Comparison of ENCODE assay signal across 17 cellular contexts in genomic region chr12:120651821-120652220, GRCh38. TPM values are rescaled to one million over a fixed set of nuclear protein-coding genes. Genes with fewer than 3 reads are reported as not detected.
DNase-seq lines count a peak whose midpoint lies in the region; ATAC-seq and TF ChIP-seq lines count a peak whose summit lies in the region.
"Had no signal": no experiment of that assay in that cellular context is flagged by ENCODE, and none has a peak within 500 bp of the region (broad histone marks: within the 10 kb centered on the region; RNA-seq: fewer than 3 reads in every experiment).

No MANE protein-coding gene starts in this region.

- H3K36me3 Mint-ChIP-seq in WTC11: no peaks in the 10 kb centered on the region
- H3K36me3 Mint-ChIP-seq: natural killer cell treated with Interleukin-12 subunit alpha and Interleukin-12 subunit beta and Interleukin-15 and Interleukin-18, amount 100 ng/mL, for 72 hours had no signal

- intact Hi-C loops in heart left ventricle (cut with DNase I) (loop anchor here in 4 of 10 donors (5.0 kb wide), 1 partner anchor 35 kb away; the partner anchor contains the start of gene MLEC (in 4 of the 4)), transverse colon (cut with DNase I; ENCODE audit: low total_unique reads) (no loop called here)

- H3K9me3 Mint-ChIP-seq in WTC11: no peaks in the 10 kb centered on the region
- H3K9me3 Mint-ChIP-seq: natural killer cell treated with Interleukin-12 subunit alpha and Interleukin-12 subunit beta and Interleukin-15 and Interleukin-18, amount 100 ng/mL, for 72 hours had no signal

- peaks cover 43% of the 10 kb centered on the region for H3K4me1 Mint-ChIP-seq in WTC11

- H3K36me3 ChIP-seq in heart left ventricle (no peaks in the 10 kb centered on the region), right atrium auricular region (no peaks in the 10 kb centered on the region), transverse colon (no peaks in the 10 kb centered on the region)
- H3K36me3 ChIP-seq: colonic mucosa had no signal

- TF ChIP-seq CTCF in heart left ventricle (IDR thresholded peaks at IDR 0.05): no peak
- no peak for TF ChIP-seq CTCF in right atrium auricular region (IDR thresholded peaks at IDR 0.05)
- no peak for TF ChIP-seq CTCF in WTC11 (IDR thresholded peaks at IDR 0.05)
- TF ChIP-seq CTCF in transverse colon (IDR thresholded peaks at IDR 0.05): no peak

- H3K4me3 Mint-ChIP-seq in WTC11: no peak overlapping the region
- H3K4me3 Mint-ChIP-seq: natural killer cell treated with Interleukin-12 subunit alpha and Interleukin-12 subunit beta and Interleukin-15 and Interleukin-18, amount 100 ng/mL, for 72 hours had no signal

- no peaks in the 10 kb centered on the region for H3K9me3 ChIP-seq in heart left ventricle
- no peaks in the 10 kb centered on the region for H3K9me3 ChIP-seq in right atrium auricular region
- no peaks in the 10 kb centered on the region for H3K9me3 ChIP-seq in transverse colon
- H3K9me3 ChIP-seq: colonic mucosa had no signal

- no peak for DNase-seq in heart left ventricle
- no peak for DNase-seq in right atrium auricular region (ENCODE audit: low spot score)
- no peak for DNase-seq in WTC11 (ENCODE audit: low spot score)
- DNase-seq in fibroblast of the conjunctiva (ENCODE audit: low read depth): peak; percentile 12
- DNase-seq in transverse colon: no peak
- no peak for DNase-seq in NK-92 (lab: John Stamatoyannopoulos, UW; ENCODE audit: unreplicated experiment)
- DNase-seq in KBM-7: no peak
- no peak for DNase-seq in A172 (ENCODE audit: low spot score)
- DNase-seq: activated CD4-positive, alpha-beta T cell treated with anti-CD3 and anti-CD28 coated beads for 48 hours; colonic mucosa; COR-L47; NCI-H1048; Right ventricle myocardium superior had no signal

- CTCF ChIA-PET in WTC11 (lab: Charles Lee): interaction anchor here (1.1 to 1.7 kb wide), 3 partner anchors 11 to 58 kb away, joined by 4 to 8 read pairs (median 6); partner anchors contain the start of genes CABP1 and UNC119B

- no peaks in the 10 kb centered on the region; the same call in 1 of the 2 replicates for H3K27me3 Mint-ChIP-seq in WTC11 (ENCODE audit: low read depth)

- POLR2A ChIA-PET in WTC11 (lab: Charles Lee): interaction anchor here (0.6 to 0.7 kb wide), 2 partner anchors 70 to 746 kb away, joined by 3 to 4 read pairs; partner anchors contain the start of gene POP5

- in situ Hi-C loops in transverse colon (cut with MboI; ENCODE audit: low pct_ligation_motif_present in 1 of 4, low pct_unique_long_range_greater_than_20kb in 1 of 4, low sequenced_read_pairs in 3 of 4) (no loop called here), KBM-7 (cut with MboI; ENCODE audit: low pct_unique_long_range_greater_than_20kb, low sequenced_read_pairs) (no loop called here)

- H3K4me1 ChIP-seq in heart left ventricle (peaks cover 0 to 68% (median 41%) of the 10 kb centered on the region in 12 donors), right atrium auricular region (peaks cover 0 to 61% of the 10 kb centered on the region in 2 donors), transverse colon (peaks cover 0 to 19% (median 13%) of the 10 kb centered on the region in 4 donors)
- H3K4me1 ChIP-seq: colonic mucosa had no signal

- no peak for TF ChIP-seq EP300 in transverse colon (IDR thresholded peaks at IDR 0.05; ENCODE audit: low read depth)

- ATAC-seq in heart left ventricle: no peak
- ATAC-seq in WTC11: no peak
- ATAC-seq: natural killer cell treated with Interleukin-12 subunit alpha and Interleukin-12 subunit beta and Interleukin-15 and Interleukin-18, amount 100 ng/mL, for 72 hours had no signal

- TF ChIP-seq POLR2A in heart left ventricle (IDR thresholded peaks at IDR 0.05): no peak
- no peak for TF ChIP-seq POLR2A in transverse colon (IDR thresholded peaks at IDR 0.05)

- peak overlapping the region; percentile 3; the same call in 1 of the 2 replicates for H3K27ac Mint-ChIP-seq in WTC11
- H3K27ac Mint-ChIP-seq: natural killer cell treated with Interleukin-12 subunit alpha and Interleukin-12 subunit beta and Interleukin-15 and Interleukin-18, amount 100 ng/mL, for 72 hours had no signal

- H3K4me3 ChIP-seq in heart left ventricle (peak overlapping the region in 9 of 12 donors; percentile 32 to 61 (median 47)), right atrium auricular region (no peak overlapping the region), transverse colon (no peak overlapping the region)
- H3K4me3 ChIP-seq: colonic mucosa had no signal

- WGBS in heart left ventricle, 4 donors: 45 to 71% (median 64%) methylated on average over 5 of the region's 5 CpGs
- WGBS in transverse colon (ENCODE audit: low coverage in 1 of 2), 2 donors: 62 to 75% methylated on average over 5 of the region's 5 CpGs

- H3K27me3 ChIP-seq in heart left ventricle: peaks cover 0 to 5% (median 0%) of the 10 kb centered on the region in 9 donors
- H3K27me3 ChIP-seq in right atrium auricular region: no peaks in the 10 kb centered on the region
- H3K27me3 ChIP-seq in transverse colon: no peaks in the 10 kb centered on the region
- H3K27me3 ChIP-seq: colonic mucosa had no signal

- peak overlapping the region in 11 of 12 donors; percentile 3 to 85 (median 67) for H3K27ac ChIP-seq in heart left ventricle
- peak overlapping the region in 1 of 2 donors; percentile 75 for H3K27ac ChIP-seq in right atrium auricular region
- peak overlapping the region in 3 of 4 donors; percentile 20 to 65 (median 31) for H3K27ac ChIP-seq in transverse colon
- H3K27ac ChIP-seq: colonic mucosa had no signal

TF ChIP-seq in WTC11, 78 proteins besides CTCF, POLR2A, EP300 and RAD21:
- TF ChIP-seq, protein P1, sequence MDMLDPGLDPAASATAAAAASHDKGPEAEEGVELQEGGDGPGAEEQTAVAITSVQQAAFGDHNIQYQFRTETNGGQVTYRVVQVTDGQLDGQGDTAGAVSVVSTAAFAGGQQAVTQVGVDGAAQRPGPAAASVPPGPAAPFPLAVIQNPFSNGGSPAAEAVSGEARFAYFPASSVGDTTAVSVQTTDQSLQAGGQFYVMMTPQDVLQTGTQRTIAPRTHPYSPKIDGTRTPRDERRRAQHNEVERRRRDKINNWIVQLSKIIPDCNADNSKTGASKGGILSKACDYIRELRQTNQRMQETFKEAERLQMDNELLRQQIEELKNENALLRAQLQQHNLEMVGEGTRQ (CRISPR knock-in tag; IDR thresholded peaks at IDR 0.05): peak; percentile 61
- TF ChIP-seq, protein P2, sequence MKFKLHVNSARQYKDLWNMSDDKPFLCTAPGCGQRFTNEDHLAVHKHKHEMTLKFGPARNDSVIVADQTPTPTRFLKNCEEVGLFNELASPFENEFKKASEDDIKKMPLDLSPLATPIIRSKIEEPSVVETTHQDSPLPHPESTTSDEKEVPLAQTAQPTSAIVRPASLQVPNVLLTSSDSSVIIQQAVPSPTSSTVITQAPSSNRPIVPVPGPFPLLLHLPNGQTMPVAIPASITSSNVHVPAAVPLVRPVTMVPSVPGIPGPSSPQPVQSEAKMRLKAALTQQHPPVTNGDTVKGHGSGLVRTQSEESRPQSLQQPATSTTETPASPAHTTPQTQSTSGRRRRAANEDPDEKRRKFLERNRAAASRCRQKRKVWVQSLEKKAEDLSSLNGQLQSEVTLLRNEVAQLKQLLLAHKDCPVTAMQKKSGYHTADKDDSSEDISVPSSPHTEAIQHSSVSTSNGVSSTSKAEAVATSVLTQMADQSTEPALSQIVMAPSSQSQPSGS (CRISPR knock-in tag; IDR thresholded peaks at IDR 0.05; ENCODE audit: borderline replicate concordance, low read depth): no peak

RNA-seq across cellular contexts. Expression of gene CABP1, which starts 11.4 kb away (rescaled TPM):
- 1 to 10 TPM; 2.4 to 9.1 (median 3.8) TPM for total RNA-seq in heart left ventricle
- polyA plus RNA-seq in heart left ventricle: 1 to 10 TPM; 2.9 to 9.9 TPM
- total RNA-seq in right atrium auricular region: 1 to 10 TPM in 1 of 2 donors, under 1 TPM in 1; 0.71 to 2.0 TPM
- total RNA-seq in WTC11 (2021): 10.1 to 14.1 TPM (median 10.7 TPM) in 3 replicates
- total RNA-seq in transverse colon: 1 to 10 TPM in 2 of 4 donors, under 1 TPM in 1, not detected in 1; 0.60 to 7.5 (median 4.4) TPM
- 0.83 TPM in 1 of 2 replicates, not detected in the other for total RNA-seq in A172 (2014; rRNA removed; shearing (Covaris generic))
- total RNA-seq: G401, HT1080, pulmonary artery endothelial cell had no signal

RNA-seq across cellular contexts. Expression of gene MLEC, which starts 35.1 kb away (rescaled TPM):
- 100 to 1,000 TPM in 7 of 9 donors, 10 to 100 TPM in 2; 91.0 to 150 (median 117) TPM for total RNA-seq in heart left ventricle
- 100 to 1,000 TPM in 1 of 2 donors, 10 to 100 TPM in 1; 39.2 to 111 TPM for polyA plus RNA-seq in heart left ventricle
- total RNA-seq in right atrium auricular region: 100 to 1,000 TPM in 1 of 2 donors, 10 to 100 TPM in 1; 89.7 to 179 TPM
- total RNA-seq in WTC11 (2021): 221 to 278 TPM (median 253 TPM) in 3 replicates
- 100 to 1,000 TPM in 3 of 4 donors, 10 to 100 TPM in 1; 75.6 to 153 (median 130) TPM for total RNA-seq in transverse colon
- 105 and 120 TPM in 2 replicates for total RNA-seq in A172 (2014; rRNA removed; shearing (Covaris generic))

RNA-seq across cellular contexts. Expression of gene UNC119B, which starts 58.4 kb away (rescaled TPM):
- 10 to 100 TPM in 6 of 9 donors, 1 to 10 TPM in 3; 9.1 to 12.6 (median 10.7) TPM for total RNA-seq in heart left ventricle
- polyA plus RNA-seq in heart left ventricle: 10 to 100 TPM in 1 of 2 donors, 1 to 10 TPM in 1; 3.9 to 13.7 TPM
- 10 to 100 TPM in 1 of 2 donors, 1 to 10 TPM in 1; 8.9 to 13.1 TPM for total RNA-seq in right atrium auricular region
- 49.9 to 53.3 TPM (median 50.3 TPM) in 3 replicates for total RNA-seq in WTC11 (2021)
- total RNA-seq in transverse colon: 10 to 100 TPM in 3 of 4 donors, 1 to 10 TPM in 1; 9.8 to 25.4 (median 21.5) TPM
- 15.5 and 18.1 TPM in 2 replicates for total RNA-seq in A172 (2014; rRNA removed; shearing (Covaris generic))

Comparison
In these comparisons a context has a peak if more than half of its experiments do, and no peak if none do; other contexts are left out.
1. H3K4me3 ChIP-seq: peak in heart left ventricle (9 of 12); none in right atrium auricular region (0 of 2) and transverse colon (0 of 4).